31 cellular contexts compared by ENCODE assay signal in the genomic region with DNA sequence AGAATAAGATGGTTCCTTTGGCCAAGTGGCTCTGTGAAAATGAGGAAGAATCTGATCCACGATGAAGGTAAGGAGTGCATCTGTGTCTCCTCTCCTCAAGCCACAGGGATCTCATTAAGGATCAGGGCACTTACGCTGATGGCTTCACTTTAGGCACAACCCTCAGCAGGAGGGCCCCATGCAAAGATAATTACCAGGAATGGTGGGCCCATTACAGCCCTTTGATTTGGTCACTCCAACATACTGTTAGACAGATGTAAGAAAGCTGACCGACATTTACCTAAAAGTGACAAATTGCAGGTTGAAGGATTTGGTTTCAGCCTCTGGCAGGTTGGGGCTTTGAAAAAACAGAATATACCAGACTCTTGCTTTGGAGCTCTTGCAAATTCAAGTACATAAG. TPM values are rescaled to one million over a fixed set of nuclear protein-coding genes. Genes with fewer than 3 reads are reported as not detected.
A peak's percentile ranks its signal among the peaks of the same experiment; 100 is the strongest.
DNase-seq lines count a peak whose midpoint lies in the region; FAIRE-seq and TF ChIP-seq lines count a peak whose summit lies in the region.
"Had no signal": no experiment of that assay in that cellular context is flagged by ENCODE, and none has a peak within 500 bp of the region (broad histone marks: within the 10 kb centered on the region; RNA-seq: fewer than 3 reads in every experiment).

No MANE protein-coding gene starts in this region.

- no peak overlapping the region for H3K27ac ChIP-seq in BLaER1 treated with 17β-estradiol and CSF1 and Interleukin-3, amounts not matched to agents 10 nM and 100 nM
- no peak overlapping the region for H3K27ac ChIP-seq in adrenal gland
- H3K27ac ChIP-seq: left lung, neutrophil, right lobe of liver, SJCRH30, tibial artery, WERI-Rb-1 had no signal

- no peaks in the 10 kb centered on the region for H3K36me3 Mint-ChIP-seq in CD14-positive monocyte
- H3K36me3 Mint-ChIP-seq: activated naive CD4-positive, alpha-beta T cell treated with anti-CD3 and anti-CD28 coated beads, Interleukin-2, amount 50 U/mL, for 72 hours; CD8-positive, alpha-beta memory T cell had no signal

- peaks cover 15% of the 10 kb centered on the region for H3K4me1 Mint-ChIP-seq in CD14-positive monocyte

- H3K4me1 ChIP-seq in BLaER1 treated with 17β-estradiol and CSF1 and Interleukin-3, amounts not matched to agents 10 nM and 100 nM: peaks cover 3 to 36% (median 27%) of the 10 kb centered on the region in 10 experiments; a peak in 19 of 20 replicates
- no peaks in the 10 kb centered on the region for H3K4me1 ChIP-seq in adrenal gland (replicated peaks in 1 of 2)
- H3K4me1 ChIP-seq: left lung, right lobe of liver, SJCRH30, tibial artery had no signal

- no peak overlapping the region for H3K9ac ChIP-seq in BLaER1 treated with 17β-estradiol and CSF1 and Interleukin-3, amounts not matched to agents 10 nM and 100 nM

- DNase-seq in NCI-H1417 (lab: John Stamatoyannopoulos, UW) (peak; percentile 24 to 85 (median 55)), SK-N-DZ (ENCODE audit: low spot score) (peak; percentile 50), islet precursor cell (peak; percentile 63), GM19239 (ENCODE audit: insufficient read length, low spot score) (no peak), CD14-positive monocyte (ENCODE audit: low spot score) (no peak), ACHN (no peak), adrenal gland (no peak)
- DNase-seq: activated CD4-positive, alpha-beta T cell treated with anti-CD3 and anti-CD28 coated beads, Interleukin-2, amount 10 ng/mL, durations not matched to agents 7 days and 5 days; activated effector memory CD4-positive, alpha-beta T cell treated with Interleukin-2 at 50 U/mL for 16 hours; activated T-cell treated with anti-CD3 and anti-CD28 coated beads, Interleukin-2, amount 50 U/mL, for 1 hour; CD8-positive, alpha-beta memory T cell; IMR-90; left lung; mesenchymal stem cell; NCI-H187 treated with DMSO at 0.1 percent for 48 hours; NCI-H526 treated with DMSO at 0.1 percent for 48 hours; right lobe of liver; RPMI8226; SJCRH30; stimulated activated CD4-positive, alpha-beta T cell treated with anti-CD3 and anti-CD28 coated beads, Interleukin-12 subunit alpha, Interleukin-12 subunit beta, amount 100 ng/mL, for 4 hours; stimulated activated CD4-positive, alpha-beta T cell treated with anti-CD3 and anti-CD28 coated beads, Interleukin-4, amount 100 ng/mL, for 1 hour; T1000; tibial artery; WERI-Rb-1 had no signal

- no peaks in the 10 kb centered on the region for H3K9me3 ChIP-seq in BLaER1 treated with 17β-estradiol and CSF1 and Interleukin-3, amounts not matched to agents 10 nM and 100 nM (replicated peaks in 1 of 11)
- H3K9me3 ChIP-seq in adrenal gland (replicated peaks in 1 of 3): no peaks in the 10 kb centered on the region
- H3K9me3 ChIP-seq: left lung, neutrophil, right lobe of liver, SJCRH30, tibial artery had no signal

- intact Hi-C loops in CD14-positive monocyte (cut with micrococcal nuclease): no loop called here
- intact Hi-C loops in adrenal gland (cut with DNase I): no loop called here

- H3K27me3 Mint-ChIP-seq in CD14-positive monocyte (ENCODE audit: low read depth in 3 of 3): peaks cover 13 to 16% (median 13%) of the 10 kb centered on the region in 3 donors

- H3K4me3 ChIP-seq in BLaER1 treated with 17β-estradiol and CSF1 and Interleukin-3, amounts not matched to agents 10 nM and 100 nM: no peak overlapping the region
- no peak overlapping the region for H3K4me3 ChIP-seq in adrenal gland
- H3K4me3 ChIP-seq: GM12878, left lung, right lobe of liver, SJCRH30, tibial artery had no signal

- H3K27ac Mint-ChIP-seq in CD14-positive monocyte: no peak overlapping the region
- H3K27ac Mint-ChIP-seq: activated CD4-positive, alpha-beta T cell treated with anti-CD3 and anti-CD28 coated beads, Interleukin-2, amount 10 ng/mL, durations not matched to agents 7 days and 5 days; activated naive CD4-positive, alpha-beta T cell treated with anti-CD3 and anti-CD28 coated beads, Interleukin-2, amount 50 U/mL, for 72 hours had no signal

- H3K9me3 Mint-ChIP-seq in CD14-positive monocyte: no peaks in the 10 kb centered on the region
- H3K9me3 Mint-ChIP-seq: activated CD4-positive, alpha-beta T cell treated with anti-CD3 and anti-CD28 coated beads, Interleukin-2, amount 10 ng/mL, durations not matched to agents 7 days and 5 days; activated naive CD4-positive, alpha-beta T cell treated with anti-CD3 and anti-CD28 coated beads, Interleukin-2, amount 50 U/mL, for 72 hours; CD8-positive, alpha-beta memory T cell had no signal

- H3K27me3 ChIP-seq in BLaER1 treated with 17β-estradiol and CSF1 and Interleukin-3, amounts not matched to agents 10 nM and 100 nM: no peaks in the 10 kb centered on the region
- H3K27me3 ChIP-seq in adrenal gland: no peaks in the 10 kb centered on the region
- H3K27me3 ChIP-seq: right lobe of liver, SJCRH30 had no signal

- TF ChIP-seq CTCF in CD14-positive monocyte (IDR thresholded peaks at IDR 0.05) (no peak), adrenal gland (IDR thresholded peaks at IDR 0.05) (no peak)

- no peaks in the 10 kb centered on the region for H4K20me1 ChIP-seq in BLaER1 treated with 17β-estradiol and CSF1 and Interleukin-3, amounts not matched to agents 10 nM and 100 nM

- peak overlapping the region in 9 of 11 experiments; percentile 37 to 85 (median 50); a peak in 12 of 22 replicates for H3K4me2 ChIP-seq in BLaER1 treated with 17β-estradiol and CSF1 and Interleukin-3, amounts not matched to agents 10 nM and 100 nM

- no peak for TF ChIP-seq POLR2A in adrenal gland (IDR thresholded peaks at IDR 0.05)

- WGBS in adrenal gland, 4 donors: 71 to 76% (median 74%) methylated on average over 3 of the region's 3 CpGs

- in situ Hi-C loops in ACHN (cut with HindIII; ENCODE audit: low pct_ligation_motif_present, low pct_unique_long_range_greater_than_20kb, low sequenced_read_pairs): no loop called here

- peak overlapping the region in 1 of 2 donors; percentile 23 for H3K4me3 Mint-ChIP-seq in CD14-positive monocyte
- H3K4me3 Mint-ChIP-seq: CD8-positive, alpha-beta memory T cell had no signal

- FAIRE-seq in GM19239 (lab: Jason Lieb, UNC): no peak
- FAIRE-seq: colon, GM12878 had no signal

- H3K36me3 ChIP-seq in BLaER1 treated with 17β-estradiol and CSF1 and Interleukin-3, amounts not matched to agents 10 nM and 100 nM: no peaks in the 10 kb centered on the region
- no peaks in the 10 kb centered on the region for H3K36me3 ChIP-seq in adrenal gland (replicated peaks in 1 of 2)
- H3K36me3 ChIP-seq: left lung, neutrophil, right lobe of liver, SJCRH30, tibial artery, WERI-Rb-1 had no signal

RNA-seq across cellular contexts. Expression of a gene that starts 45.9 kb away (rescaled TPM):
- polyA plus RNA-seq in SK-N-DZ (2014; cell fraction: cytosol; rRNA removed): not detected in 2 replicates
- polyA plus RNA-seq in SK-N-DZ (2014; cell fraction: nucleus; rRNA removed): not detected in 2 replicates
- polyA plus RNA-seq in CD14-positive monocyte (under 1 TPM in 1 of 2 donors, not detected in 1; 0.40 TPM), adrenal gland (10 to 100 TPM in 1 of 3 donors, 1 to 10 TPM in 1, not detected in 1; 3.2 to 15.1 TPM)
- total RNA-seq in adrenal gland: 1 to 10 TPM in 1 of 8 donors, under 1 TPM in 4, not detected in 3; 0.46 to 1.0 (median 0.83) TPM
- total RNA-seq: A673; activated CD4-positive, alpha-beta T cell treated with anti-CD3 and anti-CD28 coated beads, Interleukin-2, amount 10 ng/mL, durations not matched to agents 7 days and 5 days; activated naive CD4-positive, alpha-beta T cell treated with anti-CD3 and anti-CD28 coated beads, Interleukin-2, amount 50 U/mL, for 72 hours; CD8-positive, alpha-beta memory T cell; GM12878; IMR-90; posterior vena cava; SJCRH30 had no signal
- polyA plus RNA-seq: CD8-positive, alpha-beta memory T cell; IMR-90 had no signal

Comparison
In these comparisons a context has a peak if more than half of its experiments do, and no peak if none do; other contexts are left out.
1. DNase-seq: peak in NCI-H1417 (3 of 3), SK-N-DZ (single experiment) and islet precursor cell (single experiment); none in GM19239 (single experiment), CD14-positive monocyte (single experiment), ACHN (single experiment) and adrenal gland (0 of 7).